ENCODE assay signal across 1 cellular context in genomic region chr10:93498196-93498595, GRCh38.
TF ChIP-seq lines count a peak whose summit lies in the region.

No MANE protein-coding gene starts in this region.

TF ChIP-seq in SK-N-SH, 30 proteins besides CTCF, POLR2A, EP300 and RAD21 (continued from another document):
- TF ChIP-seq, protein P1, sequence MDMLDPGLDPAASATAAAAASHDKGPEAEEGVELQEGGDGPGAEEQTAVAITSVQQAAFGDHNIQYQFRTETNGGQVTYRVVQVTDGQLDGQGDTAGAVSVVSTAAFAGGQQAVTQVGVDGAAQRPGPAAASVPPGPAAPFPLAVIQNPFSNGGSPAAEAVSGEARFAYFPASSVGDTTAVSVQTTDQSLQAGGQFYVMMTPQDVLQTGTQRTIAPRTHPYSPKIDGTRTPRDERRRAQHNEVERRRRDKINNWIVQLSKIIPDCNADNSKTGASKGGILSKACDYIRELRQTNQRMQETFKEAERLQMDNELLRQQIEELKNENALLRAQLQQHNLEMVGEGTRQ (IDR thresholded peaks at IDR 0.05; ENCODE audit: borderline replicate concordance, low read depth, low read length), result no peak
- no peak for TF ChIP-seq EZH2phosphoT487 (IDR thresholded peaks at IDR 0.05; ENCODE audit: borderline replicate concordance, low read depth)
- no peak for TF ChIP-seq SMC3 (IDR thresholded peaks at IDR 0.05; ENCODE audit: low read depth, low read length)
- TF ChIP-seq FOXM1 (IDR thresholded peaks at IDR 0.05; ENCODE audit: low read depth), result no peak
- TF ChIP-seq TAF1 (IDR thresholded peaks at IDR 0.05; ENCODE audit: borderline replicate concordance, low read depth, low read length), result no peak
